Comparison of ENCODE assay signal across 1 cellular context in genomic region chr1:27601771-27602509, GRCh38.
TF ChIP-seq lines count a peak whose summit lies in the region.

No MANE protein-coding gene starts in this region.

TF ChIP-seq in GM12878, 131 proteins besides CTCF, POLR2A, EP300 and RAD21 (continued from another document and continues in another):
- TF ChIP-seq, protein P1, sequence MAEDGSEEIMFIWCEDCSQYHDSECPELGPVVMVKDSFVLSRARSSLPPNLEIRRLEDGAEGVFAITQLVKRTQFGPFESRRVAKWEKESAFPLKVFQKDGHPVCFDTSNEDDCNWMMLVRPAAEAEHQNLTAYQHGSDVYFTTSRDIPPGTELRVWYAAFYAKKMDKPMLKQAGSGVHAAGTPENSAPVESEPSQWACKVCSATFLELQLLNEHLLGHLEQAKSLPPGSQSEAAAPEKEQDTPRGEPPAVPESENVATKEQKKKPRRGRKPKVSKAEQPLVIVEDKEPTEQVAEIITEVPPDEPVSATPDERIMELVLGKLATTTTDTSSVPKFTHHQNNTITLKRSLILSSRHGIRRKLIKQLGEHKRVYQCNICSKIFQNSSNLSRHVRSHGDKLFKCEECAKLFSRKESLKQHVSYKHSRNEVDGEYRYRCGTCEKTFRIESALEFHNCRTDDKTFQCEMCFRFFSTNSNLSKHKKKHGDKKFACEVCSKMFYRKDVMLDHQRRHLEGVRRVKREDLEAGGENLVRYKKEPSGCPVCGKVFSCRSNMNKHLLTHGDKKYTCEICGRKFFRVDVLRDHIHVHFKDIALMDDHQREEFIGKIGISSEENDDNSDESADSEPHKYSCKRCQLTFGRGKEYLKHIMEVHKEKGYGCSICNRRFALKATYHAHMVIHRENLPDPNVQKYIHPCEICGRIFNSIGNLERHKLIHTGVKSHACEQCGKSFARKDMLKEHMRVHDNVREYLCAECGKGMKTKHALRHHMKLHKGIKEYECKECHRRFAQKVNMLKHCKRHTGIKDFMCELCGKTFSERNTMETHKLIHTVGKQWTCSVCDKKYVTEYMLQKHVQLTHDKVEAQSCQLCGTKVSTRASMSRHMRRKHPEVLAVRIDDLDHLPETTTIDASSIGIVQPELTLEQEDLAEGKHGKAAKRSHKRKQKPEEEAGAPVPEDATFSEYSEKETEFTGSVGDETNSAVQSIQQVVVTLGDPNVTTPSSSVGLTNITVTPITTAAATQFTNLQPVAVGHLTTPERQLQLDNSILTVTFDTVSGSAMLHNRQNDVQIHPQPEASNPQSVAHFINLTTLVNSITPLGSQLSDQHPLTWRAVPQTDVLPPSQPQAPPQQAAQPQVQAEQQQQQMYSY (CRISPR knock-in tag; IDR thresholded peaks at IDR 0.05): no peak
- TF ChIP-seq NR2F1 (conservative IDR thresholded peaks at IDR 0.05) (0 out of 2 replicates have a peak, but pooled peaks have one; percentile 29), CHD2 (IDR thresholded peaks at IDR 0.05; ENCODE audit: borderline replicate concordance, low read depth, low read length) (no peak), RUNX3 (IDR thresholded peaks at IDR 0.05; ENCODE audit: low read length) (peak; percentile 62), ZNF217 (IDR thresholded peaks at IDR 0.05) (no peak), TBL1XR1 (IDR thresholded peaks at IDR 0.05; ENCODE audit: low read depth, low read length) (no peak), MTA3 (IDR thresholded peaks at IDR 0.05; ENCODE audit: borderline replicate concordance, low read length) (no peak), ZNF24 (IDR thresholded peaks at IDR 0.05) (no peak), ZNF207 (IDR thresholded peaks at IDR 0.05; ENCODE audit: borderline replicate concordance) (no peak), NBN (IDR thresholded peaks at IDR 0.05) (0 out of 2 replicates have a peak, but pooled peaks have one; percentile 38), RELB (IDR thresholded peaks at IDR 0.05; ENCODE audit: low read depth) (no peak), GABPA (IDR thresholded peaks at IDR 0.05; ENCODE audit: low read depth) (no peak), NFXL1 (IDR thresholded peaks at IDR 0.05; ENCODE audit: borderline replicate concordance) (no peak), RELA (IDR thresholded peaks at IDR 0.05; ENCODE audit: borderline replicate concordance, partially characterized antibody) (no peak), MYC (IDR thresholded peaks at IDR 0.05; ENCODE audit: insufficient read depth, insufficient read length, insufficient replicate concordance, low read length, severe bottlenecking) (no peak), POLR2AphosphoS5 (IDR thresholded peaks at IDR 0.05; ENCODE audit: low read length) (no peak), EED (IDR thresholded peaks at IDR 0.05; ENCODE audit: low read depth) (peak; percentile 80), ZZZ3 (IDR thresholded peaks at IDR 0.05; ENCODE audit: control insufficient read depth, insufficient read length, low read depth) (no peak), DPF2 (IDR thresholded peaks at IDR 0.05) (peak; percentile 51; the same call in 1 of the 2 replicates), RB1 (IDR thresholded peaks at IDR 0.05; ENCODE audit: borderline replicate concordance) (0 out of 2 replicates have a peak, but pooled peaks have one; percentile 55), POLR2AphosphoS2 (IDR thresholded peaks at IDR 0.05; ENCODE audit: low read depth, low read length) (no peak), CBFB (IDR thresholded peaks at IDR 0.05; ENCODE audit: low read depth) (no peak), USF2 (IDR thresholded peaks at IDR 0.05; ENCODE audit: borderline replicate concordance, low read depth, low read length) (no peak), JUND (IDR thresholded peaks at IDR 0.05; ENCODE audit: low read depth, low read length) (no peak), BHLHE40 (IDR thresholded peaks at IDR 0.05; ENCODE audit: borderline replicate concordance in 1 of 2, low read depth in 2 of 2, low read length in 1 of 2) (no peak), ZBED1 (IDR thresholded peaks at IDR 0.05; ENCODE audit: borderline replicate concordance) (no peak), CBX5 (IDR thresholded peaks at IDR 0.05; ENCODE audit: low read depth) (no peak), SP1 (IDR thresholded peaks at IDR 0.05; ENCODE audit: low read depth, low read length) (no peak), TCF7 (IDR thresholded peaks at IDR 0.05; ENCODE audit: borderline replicate concordance) (no peak), PAX8 (IDR thresholded peaks at IDR 0.05) (no peak), SPI1 (IDR thresholded peaks at IDR 0.05; ENCODE audit: borderline replicate concordance, insufficient read depth, low read depth, low read length) (no peak), YBX1 (IDR thresholded peaks at IDR 0.05) (no peak)
- TF ChIP-seq, protein P2, sequence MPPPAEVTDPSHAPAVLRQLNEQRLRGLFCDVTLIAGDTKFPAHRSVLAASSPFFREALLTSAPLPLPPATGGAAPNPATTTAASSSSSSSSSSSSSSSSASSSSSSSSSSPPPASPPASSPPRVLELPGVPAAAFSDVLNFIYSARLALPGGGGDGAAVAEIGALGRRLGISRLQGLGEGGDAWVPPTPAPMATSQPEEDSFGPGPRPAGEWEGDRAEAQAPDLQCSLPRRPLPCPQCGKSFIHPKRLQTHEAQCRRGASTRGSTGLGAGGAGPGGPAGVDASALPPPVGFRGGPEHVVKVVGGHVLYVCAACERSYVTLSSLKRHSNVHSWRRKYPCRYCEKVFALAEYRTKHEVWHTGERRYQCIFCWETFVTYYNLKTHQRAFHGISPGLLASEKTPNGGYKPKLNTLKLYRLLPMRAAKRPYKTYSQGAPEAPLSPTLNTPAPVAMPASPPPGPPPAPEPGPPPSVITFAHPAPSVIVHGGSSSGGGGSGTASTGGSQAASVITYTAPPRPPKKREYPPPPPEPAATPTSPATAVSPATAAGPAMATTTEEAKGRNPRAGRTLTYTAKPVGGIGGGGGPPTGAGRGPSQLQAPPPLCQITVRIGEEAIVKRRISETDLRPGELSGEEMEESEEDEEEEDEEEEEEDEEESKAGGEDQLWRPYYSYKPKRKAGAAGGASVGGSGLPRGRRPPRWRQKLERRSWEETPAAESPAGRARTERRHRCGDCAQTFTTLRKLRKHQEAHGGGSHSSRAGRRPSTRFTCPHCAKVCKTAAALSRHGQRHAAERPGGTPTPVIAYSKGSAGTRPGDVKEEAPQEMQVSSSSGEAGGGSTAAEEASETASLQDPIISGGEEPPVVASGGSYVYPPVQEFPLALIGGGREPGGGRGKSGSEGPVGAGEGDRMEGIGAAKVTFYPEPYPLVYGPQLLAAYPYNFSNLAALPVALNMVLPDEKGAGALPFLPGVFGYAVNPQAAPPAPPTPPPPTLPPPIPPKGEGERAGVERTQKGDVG (CRISPR knock-in tag; IDR thresholded peaks at IDR 0.05): no peak
- TF ChIP-seq, protein P3, sequence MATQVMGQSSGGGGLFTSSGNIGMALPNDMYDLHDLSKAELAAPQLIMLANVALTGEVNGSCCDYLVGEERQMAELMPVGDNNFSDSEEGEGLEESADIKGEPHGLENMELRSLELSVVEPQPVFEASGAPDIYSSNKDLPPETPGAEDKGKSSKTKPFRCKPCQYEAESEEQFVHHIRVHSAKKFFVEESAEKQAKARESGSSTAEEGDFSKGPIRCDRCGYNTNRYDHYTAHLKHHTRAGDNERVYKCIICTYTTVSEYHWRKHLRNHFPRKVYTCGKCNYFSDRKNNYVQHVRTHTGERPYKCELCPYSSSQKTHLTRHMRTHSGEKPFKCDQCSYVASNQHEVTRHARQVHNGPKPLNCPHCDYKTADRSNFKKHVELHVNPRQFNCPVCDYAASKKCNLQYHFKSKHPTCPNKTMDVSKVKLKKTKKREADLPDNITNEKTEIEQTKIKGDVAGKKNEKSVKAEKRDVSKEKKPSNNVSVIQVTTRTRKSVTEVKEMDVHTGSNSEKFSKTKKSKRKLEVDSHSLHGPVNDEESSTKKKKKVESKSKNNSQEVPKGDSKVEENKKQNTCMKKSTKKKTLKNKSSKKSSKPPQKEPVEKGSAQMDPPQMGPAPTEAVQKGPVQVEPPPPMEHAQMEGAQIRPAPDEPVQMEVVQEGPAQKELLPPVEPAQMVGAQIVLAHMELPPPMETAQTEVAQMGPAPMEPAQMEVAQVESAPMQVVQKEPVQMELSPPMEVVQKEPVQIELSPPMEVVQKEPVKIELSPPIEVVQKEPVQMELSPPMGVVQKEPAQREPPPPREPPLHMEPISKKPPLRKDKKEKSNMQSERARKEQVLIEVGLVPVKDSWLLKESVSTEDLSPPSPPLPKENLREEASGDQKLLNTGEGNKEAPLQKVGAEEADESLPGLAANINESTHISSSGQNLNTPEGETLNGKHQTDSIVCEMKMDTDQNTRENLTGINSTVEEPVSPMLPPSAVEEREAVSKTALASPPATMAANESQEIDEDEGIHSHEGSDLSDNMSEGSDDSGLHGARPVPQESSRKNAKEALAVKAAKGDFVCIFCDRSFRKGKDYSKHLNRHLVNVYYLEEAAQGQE (IDR thresholded peaks at IDR 0.05; ENCODE audit: low read depth, low read length): no peak
- TF ChIP-seq, protein P4, sequence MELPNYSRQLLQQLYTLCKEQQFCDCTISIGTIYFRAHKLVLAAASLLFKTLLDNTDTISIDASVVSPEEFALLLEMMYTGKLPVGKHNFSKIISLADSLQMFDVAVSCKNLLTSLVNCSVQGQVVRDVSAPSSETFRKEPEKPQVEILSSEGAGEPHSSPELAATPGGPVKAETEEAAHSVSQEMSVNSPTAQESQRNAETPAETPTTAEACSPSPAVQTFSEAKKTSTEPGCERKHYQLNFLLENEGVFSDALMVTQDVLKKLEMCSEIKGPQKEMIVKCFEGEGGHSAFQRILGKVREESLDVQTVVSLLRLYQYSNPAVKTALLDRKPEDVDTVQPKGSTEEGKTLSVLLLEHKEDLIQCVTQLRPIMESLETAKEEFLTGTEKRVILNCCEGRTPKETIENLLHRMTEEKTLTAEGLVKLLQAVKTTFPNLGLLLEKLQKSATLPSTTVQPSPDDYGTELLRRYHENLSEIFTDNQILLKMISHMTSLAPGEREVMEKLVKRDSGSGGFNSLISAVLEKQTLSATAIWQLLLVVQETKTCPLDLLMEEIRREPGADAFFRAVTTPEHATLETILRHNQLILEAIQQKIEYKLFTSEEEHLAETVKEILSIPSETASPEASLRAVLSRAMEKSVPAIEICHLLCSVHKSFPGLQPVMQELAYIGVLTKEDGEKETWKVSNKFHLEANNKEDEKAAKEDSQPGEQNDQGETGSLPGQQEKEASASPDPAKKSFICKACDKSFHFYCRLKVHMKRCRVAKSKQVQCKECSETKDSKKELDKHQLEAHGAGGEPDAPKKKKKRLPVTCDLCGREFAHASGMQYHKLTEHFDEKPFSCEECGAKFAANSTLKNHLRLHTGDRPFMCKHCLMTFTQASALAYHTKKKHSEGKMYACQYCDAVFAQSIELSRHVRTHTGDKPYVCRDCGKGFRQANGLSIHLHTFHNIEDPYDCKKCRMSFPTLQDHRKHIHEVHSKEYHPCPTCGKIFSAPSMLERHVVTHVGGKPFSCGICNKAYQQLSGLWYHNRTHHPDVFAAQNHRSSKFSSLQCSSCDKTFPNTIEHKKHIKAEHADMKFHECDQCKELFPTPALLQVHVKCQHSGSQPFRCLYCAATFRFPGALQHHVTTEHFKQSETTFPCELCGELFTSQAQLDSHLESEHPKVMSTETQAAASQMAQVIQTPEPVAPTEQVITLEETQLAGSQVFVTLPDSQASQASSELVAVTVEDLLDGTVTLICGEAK (IDR thresholded peaks at IDR 0.05; ENCODE audit: borderline replicate concordance): no peak
- TF ChIP-seq, protein P5, sequence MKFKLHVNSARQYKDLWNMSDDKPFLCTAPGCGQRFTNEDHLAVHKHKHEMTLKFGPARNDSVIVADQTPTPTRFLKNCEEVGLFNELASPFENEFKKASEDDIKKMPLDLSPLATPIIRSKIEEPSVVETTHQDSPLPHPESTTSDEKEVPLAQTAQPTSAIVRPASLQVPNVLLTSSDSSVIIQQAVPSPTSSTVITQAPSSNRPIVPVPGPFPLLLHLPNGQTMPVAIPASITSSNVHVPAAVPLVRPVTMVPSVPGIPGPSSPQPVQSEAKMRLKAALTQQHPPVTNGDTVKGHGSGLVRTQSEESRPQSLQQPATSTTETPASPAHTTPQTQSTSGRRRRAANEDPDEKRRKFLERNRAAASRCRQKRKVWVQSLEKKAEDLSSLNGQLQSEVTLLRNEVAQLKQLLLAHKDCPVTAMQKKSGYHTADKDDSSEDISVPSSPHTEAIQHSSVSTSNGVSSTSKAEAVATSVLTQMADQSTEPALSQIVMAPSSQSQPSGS (IDR thresholded peaks at IDR 0.05; ENCODE audit: low read length): no peak
- TF ChIP-seq, protein P6, sequence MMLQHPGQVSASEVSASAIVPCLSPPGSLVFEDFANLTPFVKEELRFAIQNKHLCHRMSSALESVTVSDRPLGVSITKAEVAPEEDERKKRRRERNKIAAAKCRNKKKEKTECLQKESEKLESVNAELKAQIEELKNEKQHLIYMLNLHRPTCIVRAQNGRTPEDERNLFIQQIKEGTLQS (IDR thresholded peaks at IDR 0.05; ENCODE audit: borderline replicate concordance, extremely low read depth, low read depth, low read length): no peak
- TF ChIP-seq, protein P7, sequence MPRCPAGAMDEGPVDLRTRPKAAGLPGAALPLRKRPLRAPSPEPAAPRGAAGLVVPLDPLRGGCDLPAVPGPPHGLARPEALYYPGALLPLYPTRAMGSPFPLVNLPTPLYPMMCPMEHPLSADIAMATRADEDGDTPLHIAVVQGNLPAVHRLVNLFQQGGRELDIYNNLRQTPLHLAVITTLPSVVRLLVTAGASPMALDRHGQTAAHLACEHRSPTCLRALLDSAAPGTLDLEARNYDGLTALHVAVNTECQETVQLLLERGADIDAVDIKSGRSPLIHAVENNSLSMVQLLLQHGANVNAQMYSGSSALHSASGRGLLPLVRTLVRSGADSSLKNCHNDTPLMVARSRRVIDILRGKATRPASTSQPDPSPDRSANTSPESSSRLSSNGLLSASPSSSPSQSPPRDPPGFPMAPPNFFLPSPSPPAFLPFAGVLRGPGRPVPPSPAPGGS (IDR thresholded peaks at IDR 0.05; ENCODE audit: borderline replicate concordance, insufficient read depth, low read depth, low read length, poor library complexity, severe bottlenecking): peak; percentile 44
